In genomic region chr2:164186596-164186995, GRCh38 we compare ENCODE assay signal across 13 cellular contexts.
A peak's percentile ranks its signal among the peaks of the same experiment; 100 is the strongest.
DNase-seq lines count a peak whose midpoint lies in the region; ATAC-seq and TF ChIP-seq lines count a peak whose summit lies in the region.
"Had no signal": no experiment of that assay in that cellular context is flagged by ENCODE, and none has a peak within 500 bp of the region (broad histone marks: within the 10 kb centered on the region; RNA-seq: fewer than 3 reads in every experiment).

No MANE protein-coding gene starts in this region.

- H3K27ac ChIP-seq in neural progenitor cell = no peak overlapping the region
- no peak overlapping the region for H3K27ac ChIP-seq in SK-N-SH (ENCODE audit: low read depth in 2 of 2, low read length in 1 of 2)
- H3K27ac ChIP-seq: C4-2B, PC-9 had no signal

- 61% methylated on average over 6 of the region's 6 CpGs for WGBS in SK-N-SH (ENCODE audit: low lambda C conversion rate)

- no peak overlapping the region for H3K4me2 ChIP-seq in neural progenitor cell
- no peak overlapping the region for H3K4me2 ChIP-seq in SK-N-SH
- H3K4me2 ChIP-seq: PC-9 had no signal

- CTCF ChIA-PET in SK-N-SH (lab: Yijun Ruan, JAX) = no interaction called here

- H3K4me3 ChIP-seq in neural progenitor cell (no peak overlapping the region), SK-N-SH (ENCODE audit: low read depth in 2 of 2, low read length in 1 of 2) (no peak overlapping the region)
- H3K4me3 ChIP-seq: PC-9 had no signal

- no peak for TF ChIP-seq RAD21 in SK-N-SH (IDR thresholded peaks at IDR 0.05; ENCODE audit: low read length)

- H3K27me3 ChIP-seq in neural progenitor cell (no peaks in the 10 kb centered on the region), SK-N-SH (ENCODE audit: insufficient read depth) (no peaks in the 10 kb centered on the region)

- no peak for ATAC-seq in GM19467 (IDR thresholded peaks at IDR 0.05; ENCODE audit: unreplicated experiment)
- ATAC-seq: T-helper 17 cell had no signal

- H3K4me1 ChIP-seq in neural progenitor cell = peaks cover 11% of the 10 kb centered on the region
- no peaks in the 10 kb centered on the region for H3K4me1 ChIP-seq in SK-N-SH (ENCODE audit: control insufficient read depth in 1 of 2, insufficient read depth in 2 of 2, low read depth in 1 of 2, low read length in 1 of 2)

- TF ChIP-seq CTCF in neural progenitor cell (IDR thresholded peaks at IDR 0.05) = no peak
- TF ChIP-seq CTCF in SK-N-SH (IDR thresholded peaks at IDR 0.05) = no peak

- peaks cover 6% of the 10 kb centered on the region for H3K4me1 Mint-ChIP-seq in neural progenitor cell
- H3K4me1 Mint-ChIP-seq: T-helper 17 cell had no signal

- H3K36me3 ChIP-seq in neural progenitor cell = peaks cover 7% of the 10 kb centered on the region
- H3K36me3 ChIP-seq in SK-N-SH (replicated peaks in 1 of 2; ENCODE audit: control insufficient read depth in 1 of 2, insufficient read depth in 2 of 2, low read length in 1 of 2) = no peaks in the 10 kb centered on the region

- TF ChIP-seq EP300 in SK-N-SH (IDR thresholded peaks at IDR 0.05; ENCODE audit: borderline replicate concordance in 1 of 2, low read depth in 1 of 2, low read length in 1 of 2) = no peak

- no peaks in the 10 kb centered on the region for H4K20me1 ChIP-seq in neural progenitor cell (ENCODE audit: low read depth)
- H4K20me1 ChIP-seq in SK-N-SH (ENCODE audit: insufficient read depth) = no peaks in the 10 kb centered on the region

- DNase-seq in NCI-H2171 treated with DMSO at 0.1 percent for 48 hours (lab: John Stamatoyannopoulos, UW) (peak; percentile 25), NCI-H2171 (lab: John Stamatoyannopoulos, UW) (no peak), NCI-H1105 treated with DMSO at 0.1 percent for 48 hours (lab: John Stamatoyannopoulos, UW) (peak; percentile 87), SHP77 (lab: John Stamatoyannopoulos, UW) (peak; percentile 9 to 64), neural progenitor cell (ENCODE audit: low spot score) (no peak), SK-N-SH (no peak)
- no peak for DNase-seq in activated CD4-positive, alpha-beta T cell treated with anti-CD3 and anti-CD28 coated beads, Interleukin-2, amount 50 U/mL, for 1 hour
- DNase-seq: HCEC 1CT, NCI-H526, PC-9, T-helper 17 cell had no signal

- H3K79me2 ChIP-seq in neural progenitor cell (ENCODE audit: low read depth) (no peaks in the 10 kb centered on the region), SK-N-SH (ENCODE audit: insufficient read depth) (no peaks in the 10 kb centered on the region)

- H2AFZ ChIP-seq in neural progenitor cell (replicated peaks) (peak overlapping the region; percentile 24), SK-N-SH (ENCODE audit: low read depth) (no peak overlapping the region)
- H2AFZ ChIP-seq: PC-9 had no signal

- H3F3A ChIP-seq in neural progenitor cell (ENCODE audit: low read depth) (peaks cover 4% of the 10 kb centered on the region), SK-N-SH (replicated peaks; ENCODE audit: insufficient read depth) (no peaks in the 10 kb centered on the region)

- H3K27me3 Mint-ChIP-seq in neural progenitor cell (ENCODE audit: insufficient read depth, low read depth) = no peaks in the 10 kb centered on the region
- H3K27me3 Mint-ChIP-seq: T-helper 17 cell had no signal

- H3K36me3 Mint-ChIP-seq in neural progenitor cell = peaks cover 1% of the 10 kb centered on the region

- POLR2A ChIA-PET in SK-N-SH (lab: Yijun Ruan, JAX) = no interaction called here

- H3K9me2 ChIP-seq in SK-N-SH = no peaks in the 10 kb centered on the region

- peaks cover 4% of the 10 kb centered on the region for H3K9me3 Mint-ChIP-seq in neural progenitor cell

- H3K27ac Mint-ChIP-seq in neural progenitor cell = no peak overlapping the region
- H3K27ac Mint-ChIP-seq: T-helper 17 cell had no signal

- no peaks in the 10 kb centered on the region for H3K9me3 ChIP-seq in neural progenitor cell (ENCODE audit: low read depth)
- 0 out of 2 replicates have a peak, but pooled peaks cover 11% of the 10 kb centered on the region for H3K9me3 ChIP-seq in SK-N-SH

- no peak overlapping the region for H3K4me3 Mint-ChIP-seq in neural progenitor cell
- H3K4me3 Mint-ChIP-seq: T-helper 17 cell had no signal

- no peak overlapping the region for H3K9ac ChIP-seq in neural progenitor cell
- no peak overlapping the region for H3K9ac ChIP-seq in SK-N-SH

TF ChIP-seq in SK-N-SH, 30 proteins besides CTCF, POLR2A, EP300 and RAD21:
- no peak for TF ChIP-seq TAF1 (IDR thresholded peaks at IDR 0.05; ENCODE audit: borderline replicate concordance, low read depth, low read length)
- no peak for TF ChIP-seq SMC3 (IDR thresholded peaks at IDR 0.05; ENCODE audit: low read depth, low read length)
- no peak for TF ChIP-seq GABPA (IDR thresholded peaks at IDR 0.05; ENCODE audit: low read depth)
- TF ChIP-seq JUND (IDR thresholded peaks at IDR 0.05) = no peak
- no peak for TF ChIP-seq REST (IDR thresholded peaks at IDR 0.05; ENCODE audit: low read depth, low read length)
- TF ChIP-seq YY1 (IDR thresholded peaks at IDR 0.05; ENCODE audit: low read depth) = no peak
- TF ChIP-seq NFIC (IDR thresholded peaks at IDR 0.05; ENCODE audit: borderline replicate concordance) = no peak
- no peak for TF ChIP-seq PBX3 (IDR thresholded peaks at IDR 0.05)

Comparison
In these comparisons a context has a peak if more than half of its experiments do, and no peak if none do; other contexts are left out.
1. DNase-seq: peak in NCI-H2171 treated with DMSO at 0.1 percent for 48 hours (single experiment), NCI-H1105 treated with DMSO at 0.1 percent for 48 hours (single experiment) and SHP77 (2 of 2); none in NCI-H2171 (single experiment), neural progenitor cell (single experiment), SK-N-SH (single experiment) and activated CD4-positive, alpha-beta T cell treated with anti-CD3 and anti-CD28 coated beads, Interleukin-2, amount 50 U/mL, for 1 hour (single experiment).